Comparison of ENCODE assay signal across 8 cellular contexts in the genomic region with DNA sequence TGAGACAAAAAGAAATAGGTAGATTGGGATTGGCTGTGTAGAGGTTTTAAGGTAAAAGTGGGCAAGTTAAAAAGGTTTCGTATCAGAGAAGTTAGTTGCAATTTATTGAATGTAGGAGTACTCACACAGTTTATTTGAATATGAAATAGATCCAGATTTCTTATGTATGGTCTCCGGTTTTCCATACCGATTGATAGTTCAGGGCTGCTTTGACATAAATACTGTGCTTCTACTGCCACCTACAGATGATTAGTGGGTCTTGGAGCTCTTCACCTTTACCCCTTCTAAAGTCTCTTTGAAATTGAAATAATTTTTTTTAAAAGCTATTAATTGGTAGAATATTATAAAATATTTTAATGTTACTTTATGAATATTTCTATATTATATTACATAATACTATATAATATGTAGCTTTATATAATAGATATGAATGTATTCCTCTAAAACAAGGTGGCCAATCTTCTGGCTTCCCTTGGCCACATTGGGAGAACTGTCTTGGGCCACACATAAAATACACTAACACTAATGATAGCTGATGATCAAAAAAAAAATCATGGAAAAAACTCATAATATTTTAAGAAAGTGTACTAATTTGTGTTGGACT. TPM values are rescaled to one million over a fixed set of nuclear protein-coding genes. Genes with fewer than 3 reads are reported as not detected.
DNase-seq lines count a peak whose midpoint lies in the region; ATAC-seq, FAIRE-seq and TF ChIP-seq lines count a peak whose summit lies in the region.

No MANE protein-coding gene starts in this region.

- H3K27ac ChIP-seq in keratinocyte (ENCODE audit: control insufficient read depth, insufficient read depth, low read length) (no peak overlapping the region), tibial nerve (no peak overlapping the region)

- no peak for FAIRE-seq in keratinocyte (lab: Jason Lieb, UNC)

- H3K4me3 ChIP-seq in H7 (ENCODE audit: insufficient read depth, low read depth, low read length): no peak overlapping the region
- H3K4me3 ChIP-seq in astrocyte of the spinal cord (ENCODE audit: low read depth, low read length): no peak overlapping the region
- no peak overlapping the region for H3K4me3 ChIP-seq in keratinocyte (ENCODE audit: control insufficient read depth in 2 of 3, extremely low read depth in 1 of 3, insufficient read depth in 2 of 3, low read depth in 1 of 3, low read length in 3 of 3)
- H3K4me3 ChIP-seq in tibial nerve: no peak overlapping the region
- H3K4me3 ChIP-seq in lower leg skin (ENCODE audit: low read depth, poor library complexity, severe bottlenecking): no peak overlapping the region

- H3K9ac ChIP-seq in keratinocyte (ENCODE audit: control insufficient read depth, extremely low read depth, insufficient read depth, low read length): no peak overlapping the region

- dilution Hi-C loops in keratinocyte (cut with MboI; ENCODE audit: extremely low pct_ligation_motif_present, low sequenced_read_pairs): loop anchor here (10.0 kb wide), 1 partner anchor 91 kb away; no protein-coding TSS in a partner anchor

- no peak overlapping the region for H3K4me2 ChIP-seq in keratinocyte (ENCODE audit: control insufficient read depth, extremely low read depth, insufficient read depth, low read depth, low read length)

- no peak for TF ChIP-seq POLR2A in tibial nerve (IDR thresholded peaks at IDR 0.05)
- TF ChIP-seq POLR2A in lower leg skin (IDR thresholded peaks at IDR 0.05): no peak

- H2AFZ ChIP-seq in keratinocyte (ENCODE audit: control insufficient read depth, low read length): no peak overlapping the region

- ATAC-seq in GM18907 (IDR thresholded peaks at IDR 0.05; ENCODE audit: unreplicated experiment): no peak

- no peak for TF ChIP-seq EP300 in tibial nerve (IDR thresholded peaks at IDR 0.05)

- in situ Hi-C loops in Caki2 (cut with HindIII; ENCODE audit: low pct_unique_long_range_greater_than_20kb, low sequenced_read_pairs) (no loop called here), astrocyte of the spinal cord (cut with HindIII; ENCODE audit: low sequenced_read_pairs) (no loop called here)

- 38 to 39% methylated on average over 3 of the region's 3 CpGs for WGBS in tibial nerve, 2 donors
- WGBS in lower leg skin, 2 donors: 19 to 25% methylated on average over 3 of the region's 3 CpGs

- H3K9me1 ChIP-seq in keratinocyte (ENCODE audit: control insufficient read depth, extremely low read depth, insufficient read depth, low read length): no peaks in the 10 kb centered on the region

- H3K9me3 ChIP-seq in keratinocyte (ENCODE audit: control insufficient read depth, low read depth, low read length) (no peaks in the 10 kb centered on the region), tibial nerve (no peaks in the 10 kb centered on the region)

- peaks cover 5% of the 10 kb centered on the region for H3K79me2 ChIP-seq in keratinocyte (ENCODE audit: control insufficient read depth, insufficient read depth, low read length)

- no peaks in the 10 kb centered on the region for H3K36me3 ChIP-seq in H7 (replicated peaks; ENCODE audit: control insufficient read depth, insufficient read depth, low read length)
- H3K36me3 ChIP-seq in keratinocyte (ENCODE audit: control insufficient read depth in 2 of 2, extremely low read depth in 1 of 2, insufficient read depth in 2 of 2, low read length in 2 of 2): peaks cover 3 to 5% of the 10 kb centered on the region in 2 experiments
- peaks cover 0 to 8% (median 0%) of the 10 kb centered on the region in 3 donors for H3K36me3 ChIP-seq in tibial nerve

- H3K27me3 ChIP-seq in H7 (ENCODE audit: control insufficient read depth, insufficient read depth, low read length): no peaks in the 10 kb centered on the region
- no peaks in the 10 kb centered on the region for H3K27me3 ChIP-seq in keratinocyte (ENCODE audit: control insufficient read depth, extremely low read depth, insufficient read depth, low read length)
- H3K27me3 ChIP-seq in tibial nerve: no peaks in the 10 kb centered on the region

- DNase-seq in Caki2 (ENCODE audit: low read depth): peak; percentile 5
- DNase-seq in H7: peak; percentile 25
- peak; percentile 1 for DNase-seq in NCI-H510A (lab: John Stamatoyannopoulos, UW)
- peak; percentile 62 for DNase-seq in astrocyte of the spinal cord (ENCODE audit: low read depth, low spot score)
- DNase-seq in keratinocyte (ENCODE audit: low read depth, low spot score): peak; percentile 13
- no peak for DNase-seq in tibial nerve (ENCODE audit: low spot score in 2 of 2)
- no peak for DNase-seq in lower leg skin (ENCODE audit: low spot score in 2 of 2)

- intact Hi-C loops in lower leg skin (cut with DNase I; ENCODE audit: low total_unique reads): no loop called here

- peak; percentile 56 for TF ChIP-seq CTCF in astrocyte of the spinal cord (IDR thresholded peaks at IDR 0.05; ENCODE audit: low read depth, low read length)
- TF ChIP-seq CTCF in keratinocyte (optimal IDR thresholded peaks at IDR 0.05 in 1 of 3, IDR thresholded peaks at IDR 0.05 in 1 of 3, conservative IDR thresholded peaks at IDR 0.05 in 1 of 3; ENCODE audit: extremely low read depth in 1 of 3, insufficient read depth in 2 of 3, low read length in 3 of 3): peak in 2 of 3 experiments; percentile 29 to 43
- TF ChIP-seq CTCF in tibial nerve (IDR thresholded peaks at IDR 0.05): peak; percentile 38 to 54 (median 45)
- no peak for TF ChIP-seq CTCF in lower leg skin (IDR thresholded peaks at IDR 0.05)

- no peaks in the 10 kb centered on the region for H3K4me1 ChIP-seq in keratinocyte (ENCODE audit: control insufficient read depth, extremely low read depth, insufficient read depth, low read length)
- peaks cover 0 to 15% (median 3%) of the 10 kb centered on the region in 4 donors for H3K4me1 ChIP-seq in tibial nerve

- no peaks in the 10 kb centered on the region for H4K20me1 ChIP-seq in keratinocyte (ENCODE audit: control insufficient read depth, extremely low read depth, insufficient read depth, low read length)

RNA-seq across cellular contexts. Expression of a gene that starts 7.7 kb away (rescaled TPM):
- not detected in 2 replicates for total RNA-seq in Caki2 (2014; rRNA removed; shearing (Covaris generic); ENCODE audit: low replicate concordance)
- 0.10 TPM in 1 of 2 replicates, not detected in the other for total RNA-seq in H7 (2014; rRNA removed; shearing (Covaris generic))
- not detected in 3 replicates for polyA plus RNA-seq in keratinocyte
- not detected for polyA plus RNA-seq in keratinocyte (2011; ENCODE audit: low read depth)
- polyA plus RNA-seq in keratinocyte (2011; cell fraction: cytosol; rRNA removed): not detected in 2 replicates
- polyA plus RNA-seq in keratinocyte (2011; cell fraction: nucleus; rRNA removed): not detected in 2 replicates
- polyA plus RNA-seq in keratinocyte (2012; ENCODE audit: low replicate concordance): 0.68 TPM in 1 of 2 replicates, not detected in the other
- not detected in 3 replicates for polyA minus RNA-seq in keratinocyte
- not detected for polyA minus RNA-seq in keratinocyte (2011; cell fraction: cytosol; rRNA and poly(A)+ RNA removed)
- not detected in 2 replicates for polyA minus RNA-seq in keratinocyte (2011; cell fraction: nucleus; rRNA and poly(A)+ RNA removed)
- not detected for total RNA-seq in tibial nerve
- not detected for total RNA-seq in lower leg skin

RNA-seq across cellular contexts. Expression of a gene that starts 41.3 kb away (rescaled TPM):
- not detected in 2 replicates for total RNA-seq in Caki2 (2014; rRNA removed; shearing (Covaris generic); ENCODE audit: low replicate concordance)
- total RNA-seq in H7 (2014; rRNA removed; shearing (Covaris generic)): not detected in 2 replicates
- polyA plus RNA-seq in keratinocyte: 0.10 TPM in 1 of 3 replicates, not detected in the others
- not detected for polyA plus RNA-seq in keratinocyte (2011; ENCODE audit: low read depth)
- not detected in 2 replicates for polyA plus RNA-seq in keratinocyte (2011; cell fraction: cytosol; rRNA removed)
- not detected in 2 replicates for polyA plus RNA-seq in keratinocyte (2011; cell fraction: nucleus; rRNA removed)
- polyA plus RNA-seq in keratinocyte (2012; ENCODE audit: low replicate concordance): 0.42 TPM in 1 of 2 replicates, not detected in the other
- not detected in 3 replicates for polyA minus RNA-seq in keratinocyte
- polyA minus RNA-seq in keratinocyte (2011; cell fraction: cytosol; rRNA and poly(A)+ RNA removed): not detected
- polyA minus RNA-seq in keratinocyte (2011; cell fraction: nucleus; rRNA and poly(A)+ RNA removed): not detected in 2 replicates
- total RNA-seq in tibial nerve (10 to 100 TPM in 3 of 4 donors, 1 to 10 TPM in 1; 6.3 to 20.4 (median 13.1) TPM), lower leg skin (10 to 100 TPM in 2 of 4 donors, 1 to 10 TPM in 2; 2.3 to 13.7 (median 9.1) TPM)

Comparison
In these comparisons a context has a peak if more than half of its experiments do, and no peak if none do; other contexts are left out.
1. DNase-seq: peak in Caki2 (single experiment), H7 (single experiment), NCI-H510A (single experiment), astrocyte of the spinal cord (single experiment) and keratinocyte (single experiment); none in tibial nerve (0 of 2) and lower leg skin (0 of 2).
2. CTCF ChIP-seq: peak in astrocyte of the spinal cord (single experiment), keratinocyte (2 of 3) and tibial nerve (5 of 5); none in lower leg skin (0 of 3).